Comparison of ENCODE assay signal across 11 cellular contexts in genomic region chr7:117086788-117087187, GRCh38.
DNase-seq lines count a peak whose midpoint lies in the region; ATAC-seq, FAIRE-seq and TF ChIP-seq lines count a peak whose summit lies in the region.
"Had no signal": no experiment of that assay in that cellular context is flagged by ENCODE, and none has a peak within 500 bp of the region (broad histone marks: within the 10 kb centered on the region; RNA-seq: fewer than 3 reads in every experiment).

No MANE protein-coding gene starts in this region.

- no peak for TF ChIP-seq CTCF in K562 (IDR thresholded peaks at IDR 0.05 in 2 of 3, conservative IDR thresholded peaks at IDR 0.05 in 1 of 3; ENCODE audit: insufficient read depth in 2 of 3, low read depth in 1 of 3, low read length in 3 of 3)
- no peak for TF ChIP-seq CTCF in mammary epithelial cell (conservative IDR thresholded peaks at IDR 0.05 in 1 of 2, IDR thresholded peaks at IDR 0.05 in 1 of 2; ENCODE audit: extremely low read depth in 1 of 2, insufficient read depth in 1 of 2, low read depth in 1 of 2, low read length in 2 of 2)

- ATAC-seq in GM18909 (IDR thresholded peaks at IDR 0.05; ENCODE audit: poor library complexity, unreplicated experiment): peak; percentile 39
- peak; percentile 63 for ATAC-seq in K562
- ATAC-seq: T-helper 17 cell had no signal

- H3K36me3 ChIP-seq in BLaER1 treated with 17β-estradiol and CSF1 and Interleukin-3, amounts not matched to agents 10 nM and 100 nM: no peaks in the 10 kb centered on the region
- H3K36me3 ChIP-seq in K562 (ENCODE audit: control insufficient read depth, insufficient read depth, low read length) (peaks cover 11% of the 10 kb centered on the region; the same call in 1 of the 3 replicates), mammary epithelial cell (ENCODE audit: insufficient read depth, low read length) (no peaks in the 10 kb centered on the region)

- no peak overlapping the region for H3K4me3 ChIP-seq in BLaER1 treated with 17β-estradiol and CSF1 and Interleukin-3, amounts not matched to agents 10 nM and 100 nM
- no peak overlapping the region for H3K4me3 ChIP-seq in K562
- H3K4me3 ChIP-seq in mammary epithelial cell (replicated peaks in 1 of 3; ENCODE audit: insufficient read depth in 1 of 3, low read depth in 2 of 3, low read length in 3 of 3): no peak overlapping the region

- TF ChIP-seq POLR2A in K562 (conservative IDR thresholded peaks at IDR 0.05): no peak

- peak overlapping the region in 7 of 11 experiments; percentile 2 to 71 (median 49); a peak in 11 of 22 replicates for H3K27ac ChIP-seq in BLaER1 treated with 17β-estradiol and CSF1 and Interleukin-3, amounts not matched to agents 10 nM and 100 nM
- no peak overlapping the region; the same call in 2 of the 3 replicates for H3K27ac ChIP-seq in K562 (ENCODE audit: extremely low read depth, low read depth, low read length)
- H3K27ac ChIP-seq in mammary epithelial cell (ENCODE audit: insufficient read depth, low read depth, low read length): no peak overlapping the region

- H3K9ac ChIP-seq in BLaER1 treated with 17β-estradiol and CSF1 and Interleukin-3, amounts not matched to agents 10 nM and 100 nM: no peak overlapping the region
- H3K9ac ChIP-seq in K562 (ENCODE audit: insufficient read depth in 1 of 2, low read depth in 2 of 2, low read length in 2 of 2) (peak overlapping the region in 1 of 2 experiments; percentile 13; a peak in 1 of 4 replicates), mammary epithelial cell (ENCODE audit: insufficient read depth, low read length) (no peak overlapping the region)

- WGBS in K562 (ENCODE audit: insufficient coverage, low coverage, missing lambda C conversion rate): 4% methylated on average over 3 of the region's 3 CpGs
- WGBS in mammary epithelial cell (ENCODE audit: low coverage, missing lambda C conversion rate): 93% methylated on average over 3 of the region's 3 CpGs

- no peaks in the 10 kb centered on the region for H4K20me1 ChIP-seq in BLaER1 treated with 17β-estradiol and CSF1 and Interleukin-3, amounts not matched to agents 10 nM and 100 nM
- H4K20me1 ChIP-seq in K562 (replicated peaks; ENCODE audit: control insufficient read depth, insufficient read depth, low read length): peaks cover 4% of the 10 kb centered on the region
- no peaks in the 10 kb centered on the region for H4K20me1 ChIP-seq in mammary epithelial cell (ENCODE audit: insufficient read depth, low read length)

- CTCF ChIA-PET in K562 (lab: Yijun Ruan, JAX; ENCODE audit: low intra/inter-chr PET ratio): no interaction called here
- CTCF ChIA-PET in mammary epithelial cell (lab: Charles Lee; ENCODE audit: low non-redundant PET): no interaction called here

- H2AFZ ChIP-seq in K562 (ENCODE audit: low read depth, low read length) (no peak overlapping the region), mammary epithelial cell (ENCODE audit: low read depth, low read length) (no peak overlapping the region)

- FAIRE-seq in K562 (lab: Jason Lieb, UNC): peak; percentile 32

- no TSS peak for BruUV-seq in K562 (replicated peaks; lab: Mats Ljungman, UMichigan)
- no TSS peak for BruUV-seq in mammary epithelial cell (replicated peaks; lab: Mats Ljungman, UMichigan)

- intact Hi-C loops in K562 (cut with micrococcal nuclease): no loop called here
- intact Hi-C loops in posterior cingulate gyrus (cut with DNase I): no loop called here
- intact Hi-C loops in mammary epithelial cell (cut with micrococcal nuclease): no loop called here

- peaks cover 67% of the 10 kb centered on the region for H3K79me2 ChIP-seq in K562 (ENCODE audit: control insufficient read depth, insufficient read depth, low read length)
- H3K79me2 ChIP-seq in mammary epithelial cell (ENCODE audit: insufficient read depth, low read length): peaks cover 26% of the 10 kb centered on the region

- POLR2A ChIA-PET in K562 (lab: Yijun Ruan, JAX): interaction anchor here (0.7 to 1.0 kb wide), 5 partner anchors 10 to 28 kb away, joined by 3 to 5 read pairs (median 3); no protein-coding TSS in a partner anchor

- H3K27me3 ChIP-seq in BLaER1 treated with 17β-estradiol and CSF1 and Interleukin-3, amounts not matched to agents 10 nM and 100 nM: no peaks in the 10 kb centered on the region
- H3K27me3 ChIP-seq in K562 (ENCODE audit: control insufficient read depth in 2 of 2, insufficient read depth in 2 of 2, low read length in 2 of 2) (no peaks in the 10 kb centered on the region), mammary epithelial cell (ENCODE audit: insufficient read depth, low read length) (no peaks in the 10 kb centered on the region)
- H3K27me3 ChIP-seq: foreskin keratinocyte had no signal

- dilution Hi-C loops in mammary epithelial cell (cut with HindIII; ENCODE audit: low sequenced_read_pairs): no loop called here

- in situ Hi-C loops in K562 (cut with MboI): no loop called here
- in situ Hi-C loops in mammary epithelial cell (cut with MboI; ENCODE audit: low sequenced_read_pairs in 2 of 2): no loop called here

- peak overlapping the region; percentile 50 to 84 (median 76) for H3K4me2 ChIP-seq in BLaER1 treated with 17β-estradiol and CSF1 and Interleukin-3, amounts not matched to agents 10 nM and 100 nM
- no peak overlapping the region for H3K4me2 ChIP-seq in K562 (ENCODE audit: insufficient read depth, low read length)
- no peak overlapping the region for H3K4me2 ChIP-seq in mammary epithelial cell (ENCODE audit: insufficient read depth, low read depth, low read length)

- DNase-seq in MV-4-11 (lab: John Stamatoyannopoulos, UW) (peak; percentile 54), K562 (ENCODE audit: extremely low read depth in 1 of 4, low spot score in 3 of 4) (peak in 2 of 4 experiments; percentile 67 to 78), T1000 (lab: John Stamatoyannopoulos, UW) (no peak), posterior cingulate gyrus (no peak), mammary epithelial cell (no peak), ureter (ENCODE audit: low spot score) (no peak)
- DNase-seq: islet precursor cell, T-helper 17 cell had no signal

- no peaks in the 10 kb centered on the region for H3K9me3 ChIP-seq in BLaER1 treated with 17β-estradiol and CSF1 and Interleukin-3, amounts not matched to agents 10 nM and 100 nM (replicated peaks in 1 of 11)
- H3K9me3 ChIP-seq in K562 (replicated peaks; ENCODE audit: control insufficient read depth, insufficient read depth, low read depth, low read length): no peaks in the 10 kb centered on the region
- H3K9me3 ChIP-seq in mammary epithelial cell (replicated peaks; ENCODE audit: insufficient read depth, low read length): no peaks in the 10 kb centered on the region

- no peak for TF ChIP-seq RAD21 in K562 (CRISPR knock-in tag; conservative IDR thresholded peaks at IDR 0.05 in 1 of 2, IDR thresholded peaks at IDR 0.05 in 1 of 2)

- TF ChIP-seq EP300 in K562 (IDR thresholded peaks at IDR 0.05; ENCODE audit: low read length): no peak

- H3K4me1 ChIP-seq in BLaER1 treated with 17β-estradiol and CSF1 and Interleukin-3, amounts not matched to agents 10 nM and 100 nM: peaks cover 36 to 62% (median 50%) of the 10 kb centered on the region in 10 experiments
- H3K4me1 ChIP-seq in K562 (replicated peaks in 1 of 2; ENCODE audit: control insufficient read depth in 2 of 2, insufficient read depth in 2 of 2, low read length in 2 of 2): peaks cover 11 to 43% of the 10 kb centered on the region in 2 experiments
- H3K4me1 ChIP-seq in mammary epithelial cell (ENCODE audit: insufficient read depth, low read length): peaks cover 20% of the 10 kb centered on the region

- no peaks in the 10 kb centered on the region for H3K9me1 ChIP-seq in K562 (ENCODE audit: control insufficient read depth, insufficient read depth, low read length)

TF ChIP-seq in K562, 482 proteins besides CTCF, POLR2A, EP300 and RAD21 (continues in another document):
- TF ChIP-seq POU5F1 (IDR thresholded peaks at IDR 0.05; ENCODE audit: borderline replicate concordance, low read depth, low read length, partially characterized antibody): no peak
- no peak for TF ChIP-seq KLF16 (IDR thresholded peaks at IDR 0.05)
- TF ChIP-seq MTA3 (IDR thresholded peaks at IDR 0.05; ENCODE audit: borderline replicate concordance): 0 out of 2 replicates have a peak, but pooled peaks have one; percentile 34
- no peak for TF ChIP-seq E2F1 (CRISPR knock-in tag; IDR thresholded peaks at IDR 0.05)

Comparison
In these comparisons a context has a peak if more than half of its experiments do, and no peak if none do; other contexts are left out.
1. H3K27ac ChIP-seq: peak in BLaER1 treated with 17β-estradiol and CSF1 and Interleukin-3, amounts not matched to agents 10 nM and 100 nM (7 of 11); none in K562 (single experiment) and mammary epithelial cell (single experiment).
2. H3K4me2 ChIP-seq: peak in BLaER1 treated with 17β-estradiol and CSF1 and Interleukin-3, amounts not matched to agents 10 nM and 100 nM (11 of 11); none in K562 (single experiment) and mammary epithelial cell (single experiment).